29 cellular contexts compared by ENCODE assay signal in the genomic region with DNA sequence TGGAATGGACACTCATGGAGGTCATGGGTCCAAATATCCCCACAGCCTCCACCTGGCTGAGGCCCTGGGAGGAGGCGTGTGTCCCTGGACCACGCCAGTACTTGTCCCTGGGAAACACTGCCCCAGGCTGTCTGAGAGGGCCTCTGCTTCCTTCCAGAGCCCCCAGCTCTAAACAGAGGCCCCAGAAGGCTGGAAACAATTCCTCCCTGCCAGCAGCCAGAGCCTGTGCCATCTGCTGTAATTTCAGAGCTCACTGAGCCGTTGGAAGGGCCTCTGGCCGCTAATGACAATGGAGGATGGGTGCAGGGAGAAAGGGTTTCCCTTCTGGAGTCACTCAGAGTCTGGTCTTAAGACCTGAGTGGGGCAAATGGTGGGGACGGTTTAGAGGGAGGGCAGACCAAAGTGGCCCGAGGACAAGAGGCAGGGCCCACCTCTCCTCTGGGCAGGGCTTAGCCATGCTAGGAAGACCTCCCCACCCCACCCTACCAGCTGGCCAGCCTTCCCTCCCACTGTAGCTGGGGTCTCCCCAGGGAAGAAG. TPM values are rescaled to one million over a fixed set of nuclear protein-coding genes. Genes with fewer than 3 reads are reported as not detected.
DNase-seq lines count a peak whose midpoint lies in the region; ATAC-seq and TF ChIP-seq lines count a peak whose summit lies in the region.
"Had no signal": no experiment of that assay in that cellular context is flagged by ENCODE, and none has a peak within 500 bp of the region (broad histone marks: within the 10 kb centered on the region; RNA-seq: fewer than 3 reads in every experiment).

No MANE protein-coding gene starts in this region.

- intact Hi-C loops in sigmoid colon (cut with DNase I) = no loop called here

- no peaks in the 10 kb centered on the region for H3K4me1 ChIP-seq in sigmoid colon
- H3K4me1 ChIP-seq: breast epithelium, esophagus muscularis mucosa, parathyroid adenoma, right lobe of liver, transverse colon had no signal

- peak; percentile 9 for DNase-seq in NCI-H1092 treated with DMSO at 0.1 percent for 48 hours (lab: John Stamatoyannopoulos, UW)
- no peak for DNase-seq in NCI-H1092 (lab: John Stamatoyannopoulos, UW)
- peak; percentile 53 to 85 for DNase-seq in NCI-H446 (lab: John Stamatoyannopoulos, UW)
- DNase-seq in cerebellar cortex (ENCODE audit: low spot score) = peak; percentile 85
- DNase-seq in sigmoid colon = peak; percentile 19
- no peak for DNase-seq in T-helper 9 cell
- DNase-seq in HPDE6-E6E7 (ENCODE audit: extremely low spot score) = no peak
- DNase-seq: amniotic stem cell; CD8-positive, alpha-beta T cell; cortex of kidney; foreskin melanocyte; GDM1; KBM-7; mesendoderm; MM.1S; naive B cell; NCI-H146; PC-9; SIG-M5; T-cell; transverse colon had no signal

- ATAC-seq in GM18498 (IDR thresholded peaks at IDR 0.05; ENCODE audit: unreplicated experiment) = no peak
- ATAC-seq: CD8-positive, alpha-beta T cell; left lobe of liver; right lobe of liver; T-cell had no signal

- H3K27me3 ChIP-seq in sigmoid colon = peaks cover 0 to 37% (median 5%) of the 10 kb centered on the region in 3 donors
- H3K27me3 ChIP-seq: right lobe of liver had no signal

- no peak for TF ChIP-seq EP300 in sigmoid colon (IDR thresholded peaks at IDR 0.05)

- H3K27ac ChIP-seq in sigmoid colon = no peak overlapping the region
- H3K27ac ChIP-seq: 22Rv1, breast epithelium, esophagus muscularis mucosa, parathyroid adenoma, PC-9, right lobe of liver, transverse colon had no signal

- H3K9me3 ChIP-seq in sigmoid colon = no peaks in the 10 kb centered on the region
- H3K9me3 ChIP-seq: breast epithelium, esophagus muscularis mucosa, right lobe of liver, transverse colon had no signal

- TF ChIP-seq CTCF in sigmoid colon (IDR thresholded peaks at IDR 0.05) = no peak

- H3K4me3 ChIP-seq in sigmoid colon = no peak overlapping the region
- H3K4me3 ChIP-seq: breast epithelium, esophagus muscularis mucosa, PC-9, right lobe of liver, transverse colon had no signal

- H3K36me3 ChIP-seq in sigmoid colon = no peaks in the 10 kb centered on the region
- H3K36me3 ChIP-seq: breast epithelium, esophagus muscularis mucosa, right lobe of liver, transverse colon had no signal

- no peak for TF ChIP-seq POLR2A in sigmoid colon (IDR thresholded peaks at IDR 0.05)

- 55 to 61% methylated on average over 6 of the region's 6 CpGs for WGBS in sigmoid colon, 2 donors

RNA-seq across cellular contexts. Expression of gene CHAT, which starts 7.1 kb away (rescaled TPM):
- total RNA-seq in sigmoid colon = under 1 TPM in 1 of 4 donors, not detected in 3; 0.41 TPM
- under 1 TPM in 1 of 3 donors, not detected in 2; 0.57 TPM for polyA plus RNA-seq in sigmoid colon
- total RNA-seq: breast epithelium; CD8-positive, alpha-beta T cell; HT1080; left lobe of liver; PC-9; right lobe of liver; T-cell had no signal

RNA-seq across cellular contexts. Expression of gene SLC18A3, which starts 10.8 kb away (rescaled TPM):
- total RNA-seq in sigmoid colon = 1 to 10 TPM in 1 of 4 donors, under 1 TPM in 2, not detected in 1; 0.16 to 2.5 (median 0.68) TPM
- polyA plus RNA-seq in sigmoid colon = under 1 TPM in 1 of 3 donors, not detected in 2; 0.98 TPM
- total RNA-seq: breast epithelium; CD8-positive, alpha-beta T cell; HT1080; left lobe of liver; PC-9; right lobe of liver; T-cell had no signal

RNA-seq across cellular contexts. Expression of gene C10orf53, which starts 58.5 kb away (rescaled TPM):
- total RNA-seq in sigmoid colon = not detected
- not detected for polyA plus RNA-seq in sigmoid colon
- total RNA-seq: breast epithelium; CD8-positive, alpha-beta T cell; esophagus muscularis mucosa; HT1080; left lobe of liver; PC-9; right lobe of liver; T-cell; transverse colon had no signal

Comparison
In these comparisons a context has a peak if more than half of its experiments do, and no peak if none do; other contexts are left out.
1. DNase-seq: peak in NCI-H1092 treated with DMSO at 0.1 percent for 48 hours (single experiment), NCI-H446 (2 of 2), cerebellar cortex (single experiment) and sigmoid colon (single experiment); none in NCI-H1092 (single experiment), T-helper 9 cell (single experiment) and HPDE6-E6E7 (single experiment).